ENCODE assay signal across 10 cellular contexts in genomic region chr5:55991768-55992486, GRCh38. TPM values are rescaled to one million over a fixed set of nuclear protein-coding genes. Genes with fewer than 3 reads are reported as not detected.
A peak's percentile ranks its signal among the peaks of the same experiment; 100 is the strongest.
DNase-seq lines count a peak whose midpoint lies in the region; ATAC-seq, FAIRE-seq and TF ChIP-seq lines count a peak whose summit lies in the region.
"Had no signal": no experiment of that assay in that cellular context is flagged by ENCODE, and none has a peak within 500 bp of the region (broad histone marks: within the 10 kb centered on the region; RNA-seq: fewer than 3 reads in every experiment).

No MANE protein-coding gene starts in this region.

- POLR2A ChIA-PET in A549 (lab: Yijun Ruan, JAX) (no interaction called here), HEK293 (lab: Yijun Ruan, JAX) (no interaction called here), K562 (lab: Yijun Ruan, JAX) (interaction anchor here (0.5 to 1.6 kb wide), 6 partner anchors 9 to 125 kb away, joined by 3 to 7 read pairs (median 4); no protein-coding TSS in a partner anchor)

- H3K36me3 Mint-ChIP-seq in mesothelial cell of epicardium = peaks cover 7% of the 10 kb centered on the region
- peaks cover 6 to 15% of the 10 kb centered on the region in 2 donors for H3K36me3 Mint-ChIP-seq in stimulated activated naive B cell treated with anti-CD40 and anti-IgM and Interleukin-4, amounts not matched to agents 10 μg/mL and 1 μg/mL and 100 μg/mL, for 72 hours

- TF ChIP-seq CTCF in A549 (IDR thresholded peaks at IDR 0.05) = no peak
- TF ChIP-seq CTCF in HEK293 (tag by site-specific recombination; IDR thresholded peaks at IDR 0.05) = no peak
- TF ChIP-seq CTCF in K562 (IDR thresholded peaks at IDR 0.05 in 2 of 3, conservative IDR thresholded peaks at IDR 0.05 in 1 of 3; ENCODE audit: insufficient read depth in 2 of 3, low read depth in 1 of 3, low read length in 3 of 3) = no peak
- no peak for TF ChIP-seq CTCF in mesothelial cell of epicardium (IDR thresholded peaks at IDR 0.05; ENCODE audit: unreplicated experiment)

- H3K9me3 ChIP-seq in A549 (0 out of 3 replicates have a peak, but pooled peaks cover 1% of the 10 kb centered on the region), HEK293 (ENCODE audit: control insufficient read depth, insufficient read depth, low read depth, low read length) (no peaks in the 10 kb centered on the region), K562 (replicated peaks; ENCODE audit: control insufficient read depth, insufficient read depth, low read depth, low read length) (no peaks in the 10 kb centered on the region), HAP-1 (no peaks in the 10 kb centered on the region)

- H2AFZ ChIP-seq in K562 (ENCODE audit: low read depth, low read length) = no peak overlapping the region

- no peak for TF ChIP-seq RAD21 in A549 (conservative IDR thresholded peaks at IDR 0.05 in 1 of 2, IDR thresholded peaks at IDR 0.05 in 1 of 2)
- peak in 1 of 2 experiments; percentile 13; a peak in 1 of 4 replicates for TF ChIP-seq RAD21 in K562 (CRISPR knock-in tag; conservative IDR thresholded peaks at IDR 0.05 in 1 of 2, IDR thresholded peaks at IDR 0.05 in 1 of 2)

- H3K27ac ChIP-seq in A549 = peak overlapping the region; percentile 75 to 94; a peak in 4 of 6 replicates
- H3K27ac ChIP-seq in HEK293 (ENCODE audit: extremely low read depth, low read depth, low read length) = no peak overlapping the region
- H3K27ac ChIP-seq in K562 (ENCODE audit: extremely low read depth, low read depth, low read length) = no peak overlapping the region

- H3K9ac ChIP-seq in K562 (ENCODE audit: insufficient read depth in 1 of 2, low read depth in 2 of 2, low read length in 2 of 2) = no peak overlapping the region; a peak in 1 of 4 replicates

- peak overlapping the region; percentile 90 for H3K4me3 Mint-ChIP-seq in mesothelial cell of epicardium
- no peak overlapping the region for H3K4me3 Mint-ChIP-seq in stimulated activated naive B cell treated with anti-CD40 and anti-IgM and Interleukin-4, amounts not matched to agents 10 μg/mL and 1 μg/mL and 100 μg/mL, for 72 hours

- in situ Hi-C loops in K562 (cut with MboI) (no loop called here), HAP-1 (cut with MboI; ENCODE audit: low sequenced_read_pairs) (no loop called here)

- intact Hi-C loops in K562 (cut with micrococcal nuclease) = loop anchor here (5.0 kb wide), 1 partner anchor 45 kb away; no protein-coding TSS in a partner anchor

- ATAC-seq in A549 (no peak), K562 (no peak)
- ATAC-seq in stimulated activated naive B cell treated with anti-CD40 and anti-IgM and Interleukin-4, amounts not matched to agents 10 μg/mL and 1 μg/mL and 100 μg/mL, for 72 hours (replicated peaks) = no peak

- 72% methylated on average over 5 of the region's 5 CpGs for WGBS in A549 (ENCODE audit: missing lambda C conversion rate)
- 60% methylated on average over 5 of the region's 5 CpGs for WGBS in K562 (ENCODE audit: insufficient coverage, low coverage, missing lambda C conversion rate)

- TF ChIP-seq POLR2A in A549 (IDR thresholded peaks at IDR 0.05; ENCODE audit: low read length) (no peak), K562 (conservative IDR thresholded peaks at IDR 0.05) (no peak)

- no peaks in the 10 kb centered on the region for H3K9me1 ChIP-seq in K562 (ENCODE audit: control insufficient read depth, insufficient read depth, low read length)

- FAIRE-seq in A549 (lab: Jason Lieb, UNC) (no peak), K562 (lab: Jason Lieb, UNC) (peak; percentile 11)

- H3K36me3 ChIP-seq in HEK293 (ENCODE audit: control insufficient read depth in 2 of 2, insufficient read depth in 1 of 2, low read length in 2 of 2) (no peaks in the 10 kb centered on the region), K562 (ENCODE audit: control insufficient read depth, insufficient read depth, low read length) (peaks cover under 1% of the 10 kb centered on the region; the same call in 1 of the 3 replicates), HAP-1 (replicated peaks) (no peaks in the 10 kb centered on the region)

- H3K4me2 ChIP-seq in A549 = peak overlapping the region; percentile 92
- peak overlapping the region; percentile 26; the same call in 1 of the 2 replicates for H3K4me2 ChIP-seq in K562 (ENCODE audit: insufficient read depth, low read length)

- peak overlapping the region; percentile 78 for H3K27ac Mint-ChIP-seq in mesothelial cell of epicardium
- no peak overlapping the region for H3K27ac Mint-ChIP-seq in stimulated activated naive B cell treated with anti-CD40 and anti-IgM and Interleukin-4, amounts not matched to agents 10 μg/mL and 1 μg/mL and 100 μg/mL, for 72 hours

- peaks cover 70% of the 10 kb centered on the region for H3K79me2 ChIP-seq in K562 (ENCODE audit: control insufficient read depth, insufficient read depth, low read length)

- TF ChIP-seq EP300 in A549 (IDR thresholded peaks at IDR 0.05) = no peak
- TF ChIP-seq EP300 in K562 (IDR thresholded peaks at IDR 0.05; ENCODE audit: low read length) = no peak

- peak overlapping the region; percentile 80 for H3K4me3 ChIP-seq in A549
- H3K4me3 ChIP-seq in HEK293 (ENCODE audit: low read depth, low read length) = no peak overlapping the region
- H3K4me3 ChIP-seq in K562 = no peak overlapping the region
- no peak overlapping the region for H3K4me3 ChIP-seq in HAP-1

- H4K20me1 ChIP-seq in K562 (replicated peaks; ENCODE audit: control insufficient read depth, insufficient read depth, low read length) = no peaks in the 10 kb centered on the region

- CTCF ChIA-PET in A549 (lab: Yijun Ruan, JAX) = interaction anchor here (0.9 to 1.5 kb wide), 3 partner anchors 9 to 209 kb away, joined by 3 to 5 read pairs (median 5); no protein-coding TSS in a partner anchor
- CTCF ChIA-PET in HEK293 (lab: Yijun Ruan, JAX) = interaction anchor here (0.6 to 1.0 kb wide), 6 partner anchors 9 to 1858 kb away, joined by 3 to 6 read pairs (median 3); no protein-coding TSS in a partner anchor
- CTCF ChIA-PET in K562 (lab: Yijun Ruan, JAX; ENCODE audit: low intra/inter-chr PET ratio) = interaction anchor here (0.6 kb wide), 1 partner anchor 52 kb away, joined by 3 read pairs; no protein-coding TSS in a partner anchor

- DNase-seq in A549 (ENCODE audit: low read depth in 1 of 2, low spot score in 1 of 2) = no peak
- no peak for DNase-seq in K562 (ENCODE audit: extremely low read depth in 1 of 4, low spot score in 3 of 4)
- DNase-seq in mesothelial cell of epicardium (ENCODE audit: low spot score in 2 of 2, unreplicated experiment in 2 of 2) = no peak
- DNase-seq in stimulated activated naive B cell treated with anti-CD40 and anti-IgM and Interleukin-4, amounts not matched to agents 10 μg/mL and 1 μg/mL and 100 μg/mL, for 72 hours = no peak
- no peak for DNase-seq in HAP-1 (ENCODE audit: low spot score in 2 of 2)
- no peak for DNase-seq in NCI-H128 (lab: John Stamatoyannopoulos, UW; ENCODE audit: unreplicated experiment)
- DNase-seq in activated CD4-positive, CD25-positive, alpha-beta regulatory T cell (lab: John Stamatoyannopoulos, UW) = no peak
- DNase-seq: amniotic stem cell, naive B cell had no signal

- H3K4me1 ChIP-seq in A549 = peaks cover 43% of the 10 kb centered on the region
- H3K4me1 ChIP-seq in HEK293 (ENCODE audit: control insufficient read depth, insufficient read depth, low read length) = peaks cover 15% of the 10 kb centered on the region
- peaks cover 7 to 25% of the 10 kb centered on the region in 2 experiments; a peak in 4 of 5 replicates for H3K4me1 ChIP-seq in K562 (replicated peaks in 1 of 2; ENCODE audit: control insufficient read depth in 2 of 2, insufficient read depth in 2 of 2, low read length in 2 of 2)
- H3K4me1 ChIP-seq in HAP-1 = peaks cover 20% of the 10 kb centered on the region

- BruUV-seq in K562 (replicated peaks; lab: Mats Ljungman, UMichigan) = no TSS peak

- no peaks in the 10 kb centered on the region for H3K27me3 ChIP-seq in K562 (ENCODE audit: control insufficient read depth in 2 of 2, insufficient read depth in 2 of 2, low read length in 2 of 2)
- no peaks in the 10 kb centered on the region for H3K27me3 ChIP-seq in HAP-1 (ENCODE audit: low read depth)

- peaks cover 5% of the 10 kb centered on the region for H3K9me3 Mint-ChIP-seq in mesothelial cell of epicardium
- H3K9me3 Mint-ChIP-seq in stimulated activated naive B cell treated with anti-CD40 and anti-IgM and Interleukin-4, amounts not matched to agents 10 μg/mL and 1 μg/mL and 100 μg/mL, for 72 hours = peaks cover 0 to 4% of the 10 kb centered on the region in 2 donors

- no peaks in the 10 kb centered on the region for H3K27me3 Mint-ChIP-seq in mesothelial cell of epicardium (ENCODE audit: low read depth)
- peaks cover 0 to 2% of the 10 kb centered on the region in 2 donors for H3K27me3 Mint-ChIP-seq in stimulated activated naive B cell treated with anti-CD40 and anti-IgM and Interleukin-4, amounts not matched to agents 10 μg/mL and 1 μg/mL and 100 μg/mL, for 72 hours
- H3K27me3 Mint-ChIP-seq: naive B cell had no signal

- peaks cover 51% of the 10 kb centered on the region for H3K4me1 Mint-ChIP-seq in mesothelial cell of epicardium
- peaks cover 19 to 37% of the 10 kb centered on the region in 2 donors for H3K4me1 Mint-ChIP-seq in stimulated activated naive B cell treated with anti-CD40 and anti-IgM and Interleukin-4, amounts not matched to agents 10 μg/mL and 1 μg/mL and 100 μg/mL, for 72 hours

RNA-seq across cellular contexts. Expression of gene IL6ST, which starts 2.8 kb away (rescaled TPM):
- polyA plus RNA-seq in A549 (2011; rRNA removed) = 183 and 198 TPM in 2 replicates
- polyA plus RNA-seq in A549 (2012; cell fraction: cytosol; rRNA removed) = 12.5 and 13.6 TPM in 2 replicates
- 5.4 and 9.5 TPM in 2 replicates for polyA plus RNA-seq in A549 (2012; cell fraction: nucleus; rRNA removed)
- polyA plus RNA-seq in A549 (2017; fragmentation: RNase III; extraction: RNeasy Plus Mini Kit Qiagen cat#74134 plus additional on column Dnase treatment) = 45.1 to 53.9 TPM (median 46.2 TPM) in 3 replicates
- polyA minus RNA-seq in A549 (2011; rRNA and poly(A)+ RNA removed) = 135 and 145 TPM in 2 replicates
- total RNA-seq in K562 (2011; cell fraction: chromatin; rRNA removed; ENCODE audit: low replicate concordance) = 26.8 and 77.1 TPM in 2 replicates
- 10.4 and 21.0 TPM in 2 replicates for total RNA-seq in K562 (2011; cell fraction: nucleolus; rRNA removed)
- 19.9 and 23.6 TPM in 2 replicates for total RNA-seq in K562 (2011; cell fraction: nucleoplasm; rRNA removed)
- 7.9 and 8.5 TPM in 2 replicates for total RNA-seq in K562 (2014; rRNA removed)
- 14.6 and 18.5 TPM in 2 replicates for total RNA-seq in K562 (2014; rRNA removed; fragmentation: Illumina TruSeq; extraction: Trizol)
- 14.4 and 16.2 TPM in 2 replicates for total RNA-seq in K562 (2015; rRNA removed; fragmentation: Illumina TruSeq; extraction: Trizol)
- total RNA-seq in K562 (2021) = 17.7 and 18.2 TPM in 2 replicates
- 16.7 and 27.0 TPM in 2 replicates for polyA plus RNA-seq in K562 (2011; rRNA removed)
- 5.8 and 7.8 TPM in 2 replicates for polyA plus RNA-seq in K562 (2011; cell fraction: cytosol; rRNA removed)
- 20.0 and 24.0 TPM in 2 replicates for polyA plus RNA-seq in K562 (2011; cell fraction: nucleus; rRNA removed)
- polyA plus RNA-seq in K562 (2012) = 7.3 and 7.8 TPM in 2 replicates
- 7.9 and 11.0 TPM in 2 replicates for polyA plus RNA-seq in K562 (2014; fragmentation: Illumina TruSeq; extraction: Trizol)
- 1 to 10 TPM; 2.0 to 2.3 TPM for polyA plus RNA-seq in K562 (2014; fragmentation: Nextera tagmentation; extraction: Ambion mirVana)
- polyA plus RNA-seq in K562 (2014; rRNA removed) = 4.5 and 5.3 TPM in 2 replicates
- polyA minus RNA-seq in K562 (2011; rRNA and poly(A)+ RNA removed) = 98.7 and 113 TPM in 2 replicates
- polyA minus RNA-seq in K562 (2011; cell fraction: cytosol; rRNA and poly(A)+ RNA removed) = 12.9 and 37.6 TPM in 2 replicates
- polyA minus RNA-seq in K562 (2011; cell fraction: nucleus; rRNA and poly(A)+ RNA removed) = 15.9 and 33.5 TPM in 2 replicates
- 373 to 381 TPM (median 374 TPM) in 3 replicates for total RNA-seq in mesothelial cell of epicardium

Comparison
In these comparisons a context has a peak if more than half of its experiments do, and no peak if none do; other contexts are left out.
1. H3K27ac ChIP-seq: peak in A549 (2 of 2); none in HEK293 (single experiment) and K562 (single experiment).